9 cellular contexts compared by ENCODE assay signal in the genomic region with DNA sequence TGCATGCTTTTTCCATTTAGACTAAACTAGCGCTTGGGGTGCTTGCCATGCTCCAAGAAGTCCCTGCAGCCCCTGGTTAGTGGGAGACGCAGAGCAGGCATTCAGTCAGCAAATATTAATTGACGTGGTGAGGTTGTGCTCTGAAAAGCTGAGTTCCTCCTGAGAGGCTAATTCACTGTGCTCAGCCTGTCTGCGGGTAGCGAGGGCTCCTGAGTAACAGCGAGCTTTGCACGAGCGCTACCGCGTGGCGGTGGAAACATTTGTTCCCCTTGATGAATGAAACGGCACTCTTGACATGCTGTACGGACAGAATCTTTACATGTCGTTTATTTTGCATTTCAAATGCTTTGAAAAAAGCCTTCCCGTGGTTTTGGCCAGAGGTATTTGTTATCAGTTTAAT.
DNase-seq lines count a peak whose midpoint lies in the region; ATAC-seq, FAIRE-seq and TF ChIP-seq lines count a peak whose summit lies in the region.
"Had no signal": no experiment of that assay in that cellular context is flagged by ENCODE, and none has a peak within 500 bp of the region (broad histone marks: within the 10 kb centered on the region; RNA-seq: fewer than 3 reads in every experiment).

No MANE protein-coding gene starts in this region.

- peak overlapping the region; percentile 36 for H3K4me3 ChIP-seq in SJCRH30
- no peak overlapping the region for H3K4me3 ChIP-seq in tibial nerve

- H3K27me3 ChIP-seq in SJCRH30 (no peaks in the 10 kb centered on the region), tibial nerve (no peaks in the 10 kb centered on the region)

- no peak for FAIRE-seq in D721Med (lab: Jason Lieb, UNC)

- no peak for TF ChIP-seq POLR2A in tibial nerve (IDR thresholded peaks at IDR 0.05)

- peaks cover 17% of the 10 kb centered on the region for H3K4me1 ChIP-seq in SJCRH30
- H3K4me1 ChIP-seq in tibial nerve: peaks cover 0 to 18% (median 0%) of the 10 kb centered on the region in 4 donors

- H3K36me3 ChIP-seq in SJCRH30 (no peaks in the 10 kb centered on the region), tibial nerve (no peaks in the 10 kb centered on the region)

- TF ChIP-seq CTCF in D721Med (IDR thresholded peaks at IDR 0.05; ENCODE audit: insufficient read depth, missing control alignments) (no peak), tibial nerve (IDR thresholded peaks at IDR 0.05) (peak in 1 of 5 experiments; percentile 10)

- no peak for TF ChIP-seq EP300 in tibial nerve (IDR thresholded peaks at IDR 0.05)

- intact Hi-C loops in head of caudate nucleus (cut with DNase I): no loop called here
- intact Hi-C loops in posterior cingulate gyrus (cut with DNase I): no loop called here

- 72 to 75% methylated on average over 15 of the region's 15 CpGs for WGBS in tibial nerve, 2 donors

- H3K9me3 ChIP-seq in SJCRH30 (replicated peaks): no peaks in the 10 kb centered on the region
- H3K9me3 ChIP-seq in tibial nerve: no peaks in the 10 kb centered on the region

- DNase-seq in SJCRH30: peak; percentile 57 to 69
- peak; percentile 74 to 95 (median 87) for DNase-seq in head of caudate nucleus
- DNase-seq in posterior cingulate gyrus: peak; percentile 23 to 94 (median 69)
- DNase-seq in activated CD4-positive, CD25-positive, alpha-beta regulatory T cell (lab: John Stamatoyannopoulos, UW): no peak
- no peak for DNase-seq in D721Med (ENCODE audit: insufficient read length, low spot score)
- DNase-seq in tibial nerve (ENCODE audit: low spot score in 2 of 2): no peak
- DNase-seq: NCI-H345 had no signal

- peak; percentile 47 for ATAC-seq in GM19463 (IDR thresholded peaks at IDR 0.05; ENCODE audit: unreplicated experiment)
- no peak for ATAC-seq in GM21737 (IDR thresholded peaks at IDR 0.05; ENCODE audit: unreplicated experiment)

- H3K27ac ChIP-seq in SJCRH30: peak overlapping the region; percentile 24; the same call in 1 of the 2 replicates
- H3K27ac ChIP-seq in tibial nerve: peak overlapping the region in 1 of 4 donors; percentile 49

Comparison
In these comparisons a context has a peak if more than half of its experiments do, and no peak if none do; other contexts are left out.
1. DNase-seq: peak in SJCRH30 (2 of 2), head of caudate nucleus (42 of 42) and posterior cingulate gyrus (10 of 10); none in activated CD4-positive, CD25-positive, alpha-beta regulatory T cell (0 of 4), D721Med (single experiment) and tibial nerve (0 of 2).